Comparison of ENCODE assay signal across 23 cellular contexts in genomic region chr17:2453325-2453724, GRCh38. TPM values are rescaled to one million over a fixed set of nuclear protein-coding genes. Genes with fewer than 3 reads are reported as not detected.
DNase-seq lines count a peak whose midpoint lies in the region; ATAC-seq and TF ChIP-seq lines count a peak whose summit lies in the region.
"Had no signal": no experiment of that assay in that cellular context is flagged by ENCODE, and none has a peak within 500 bp of the region (broad histone marks: within the 10 kb centered on the region; RNA-seq: fewer than 3 reads in every experiment).

No MANE protein-coding gene starts in this region.

- intact Hi-C loops in activated T-helper 2 cell treated with anti-CD3 and anti-CD28 coated beads, Interferon-gamma antibody, Interleukin-2, Interleukin-4, amounts not matched to agents 10 μg/mL and 5 μg/mL and 100 μg/mL, durations not matched to agents 14 hours and 24 hours and 36 hours (cut with micrococcal nuclease), result no loop called here
- intact Hi-C loops in testis (cut with DNase I; ENCODE audit: low total_unique reads), result no loop called here

- no peaks in the 10 kb centered on the region for H3K4me1 ChIP-seq in testis
- H3K4me1 ChIP-seq: sigmoid colon, upper lobe of left lung had no signal

- peaks cover 24% of the 10 kb centered on the region for H3K36me3 Mint-ChIP-seq in activated T-helper 2 cell treated with anti-CD3 and anti-CD28 coated beads, Interferon-gamma antibody, Interleukin-2, Interleukin-4, amounts not matched to agents 10 μg/mL and 5 μg/mL and 100 μg/mL, durations not matched to agents 14 hours and 24 hours and 36 hours (ENCODE audit: low read depth)
- peaks cover 39% of the 10 kb centered on the region for H3K36me3 Mint-ChIP-seq in stimulated activated memory B cell treated with anti-CD40 and anti-IgM and Interleukin-4, amounts not matched to agents 10 μg/mL and 1 μg/mL and 100 μg/mL, for 72 hours
- H3K36me3 Mint-ChIP-seq: activated naive CD8-positive, alpha-beta T cell treated with anti-CD3 and anti-CD28 coated beads, Interleukin-2, amount 10 ng/mL, durations not matched to agents 7 days and 5 days had no signal

- H3K27ac Mint-ChIP-seq in activated T-helper 2 cell treated with anti-CD3 and anti-CD28 coated beads, Interferon-gamma antibody, Interleukin-2, Interleukin-4, amounts not matched to agents 10 μg/mL and 5 μg/mL and 100 μg/mL, durations not matched to agents 14 hours and 24 hours and 36 hours, result peak overlapping the region; percentile 12
- peak overlapping the region; percentile 74 for H3K27ac Mint-ChIP-seq in stimulated activated memory B cell treated with anti-CD40 and anti-IgM and Interleukin-4, amounts not matched to agents 10 μg/mL and 1 μg/mL and 100 μg/mL, for 72 hours
- H3K27ac Mint-ChIP-seq: activated CD8-positive, alpha-beta memory T cell treated with anti-CD3 and anti-CD28 coated beads, Interleukin-2, amount 10 ng/mL, durations not matched to agents 7 days and 5 days; activated naive CD8-positive, alpha-beta T cell treated with anti-CD3 and anti-CD28 coated beads, Interleukin-2, amount 10 ng/mL, durations not matched to agents 7 days and 5 days had no signal

- TF ChIP-seq CTCF in GM12865 (IDR thresholded peaks at IDR 0.05; ENCODE audit: insufficient read depth, low read depth, low read length, missing control alignments) (no peak), testis (IDR thresholded peaks at IDR 0.05) (no peak)

- ATAC-seq in stimulated activated memory B cell treated with anti-CD40 and anti-IgM and Interleukin-4, amounts not matched to agents 10 μg/mL and 1 μg/mL and 100 μg/mL, for 72 hours, result peak; percentile 64
- ATAC-seq: activated CD8-positive, alpha-beta memory T cell treated with anti-CD3 and anti-CD28 coated beads, Interleukin-2, amount 10 ng/mL, durations not matched to agents 7 days and 5 days; left colon; T-helper 17 cell had no signal

- H3K27ac ChIP-seq in testis, result no peak overlapping the region
- H3K27ac ChIP-seq: sigmoid colon, upper lobe of left lung had no signal

- H3K4me3 ChIP-seq in GM12865 (ENCODE audit: low read depth, low read length), result no peak overlapping the region
- H3K4me3 ChIP-seq in testis, result no peak overlapping the region
- H3K4me3 ChIP-seq: HAP-1, sigmoid colon, SK-N-MC, upper lobe of left lung had no signal

- WGBS in testis, 2 donors, result 83 to 91% methylated on average over 6 of the region's 6 CpGs

- no peaks in the 10 kb centered on the region for H3K36me3 ChIP-seq in testis (ENCODE audit: low read depth, missing control alignments)

- no peaks in the 10 kb centered on the region for H3K4me1 Mint-ChIP-seq in activated T-helper 2 cell treated with anti-CD3 and anti-CD28 coated beads, Interferon-gamma antibody, Interleukin-2, Interleukin-4, amounts not matched to agents 10 μg/mL and 5 μg/mL and 100 μg/mL, durations not matched to agents 14 hours and 24 hours and 36 hours (ENCODE audit: low read depth)
- peaks cover 23% of the 10 kb centered on the region for H3K4me1 Mint-ChIP-seq in stimulated activated memory B cell treated with anti-CD40 and anti-IgM and Interleukin-4, amounts not matched to agents 10 μg/mL and 1 μg/mL and 100 μg/mL, for 72 hours
- H3K4me1 Mint-ChIP-seq: activated naive CD8-positive, alpha-beta T cell treated with anti-CD3 and anti-CD28 coated beads, Interleukin-2, amount 10 ng/mL, durations not matched to agents 7 days and 5 days had no signal

- DNase-seq in NCI-H748 (lab: John Stamatoyannopoulos, UW; ENCODE audit: unreplicated experiment), result peak; percentile 66
- no peak for DNase-seq in NCI-H748 treated with DMSO at 0.1 percent for 48 hours (lab: John Stamatoyannopoulos, UW)
- DNase-seq in GM12865 (ENCODE audit: low read depth), result peak; percentile 7
- DNase-seq in activated T-helper 2 cell treated with anti-CD3 and anti-CD28 coated beads, Interferon-gamma antibody, Interleukin-2, Interleukin-4, amounts not matched to agents 10 μg/mL and 5 μg/mL and 100 μg/mL, durations not matched to agents 14 hours and 24 hours and 36 hours (ENCODE audit: low spot score), result no peak
- no peak for DNase-seq in putamen (ENCODE audit: low spot score)
- no peak for DNase-seq in NCI-H2171 treated with DMSO at 0.1 percent for 48 hours (lab: John Stamatoyannopoulos, UW)
- DNase-seq in testis, result no peak
- DNase-seq: activated CD4-positive, alpha-beta T cell treated with anti-CD3 and anti-CD28 coated beads for 4 hours; activated CD8-positive, alpha-beta memory T cell treated with anti-CD3 and anti-CD28 coated beads, Interleukin-2, amount 10 ng/mL, durations not matched to agents 7 days and 5 days; activated naive CD8-positive, alpha-beta T cell treated with anti-CD3 and anti-CD28 coated beads, Interleukin-2, amount 10 ng/mL, durations not matched to agents 7 days and 5 days; foreskin fibroblast; Kasumi-1; left colon; mesenchymal stem cell; MV-4-11; NCI-H2029 treated with DMSO at 0.1 percent for 48 hours; NCI-H526; sigmoid colon; T-helper 17 cell; upper lobe of left lung had no signal

- H3K9me3 Mint-ChIP-seq in activated T-helper 2 cell treated with anti-CD3 and anti-CD28 coated beads, Interferon-gamma antibody, Interleukin-2, Interleukin-4, amounts not matched to agents 10 μg/mL and 5 μg/mL and 100 μg/mL, durations not matched to agents 14 hours and 24 hours and 36 hours, result no peaks in the 10 kb centered on the region
- H3K9me3 Mint-ChIP-seq in stimulated activated memory B cell treated with anti-CD40 and anti-IgM and Interleukin-4, amounts not matched to agents 10 μg/mL and 1 μg/mL and 100 μg/mL, for 72 hours, result no peaks in the 10 kb centered on the region
- H3K9me3 Mint-ChIP-seq: activated naive CD8-positive, alpha-beta T cell treated with anti-CD3 and anti-CD28 coated beads, Interleukin-2, amount 10 ng/mL, durations not matched to agents 7 days and 5 days had no signal

- no peaks in the 10 kb centered on the region for H3K27me3 Mint-ChIP-seq in activated T-helper 2 cell treated with anti-CD3 and anti-CD28 coated beads, Interferon-gamma antibody, Interleukin-2, Interleukin-4, amounts not matched to agents 10 μg/mL and 5 μg/mL and 100 μg/mL, durations not matched to agents 14 hours and 24 hours and 36 hours (ENCODE audit: low read depth)
- H3K27me3 Mint-ChIP-seq in stimulated activated memory B cell treated with anti-CD40 and anti-IgM and Interleukin-4, amounts not matched to agents 10 μg/mL and 1 μg/mL and 100 μg/mL, for 72 hours, result no peaks in the 10 kb centered on the region
- H3K27me3 Mint-ChIP-seq: activated CD8-positive, alpha-beta memory T cell treated with anti-CD3 and anti-CD28 coated beads, Interleukin-2, amount 10 ng/mL, durations not matched to agents 7 days and 5 days; activated naive CD8-positive, alpha-beta T cell treated with anti-CD3 and anti-CD28 coated beads, Interleukin-2, amount 10 ng/mL, durations not matched to agents 7 days and 5 days; T-helper 17 cell had no signal

- TF ChIP-seq POLR2A in testis (IDR thresholded peaks at IDR 0.05), result no peak

- no peaks in the 10 kb centered on the region for H3K27me3 ChIP-seq in testis
- H3K27me3 ChIP-seq: sigmoid colon, upper lobe of left lung had no signal

- no peaks in the 10 kb centered on the region for H3K9me3 ChIP-seq in testis
- H3K9me3 ChIP-seq: HAP-1, sigmoid colon, upper lobe of left lung had no signal

- H3K4me3 Mint-ChIP-seq in activated T-helper 2 cell treated with anti-CD3 and anti-CD28 coated beads, Interferon-gamma antibody, Interleukin-2, Interleukin-4, amounts not matched to agents 10 μg/mL and 5 μg/mL and 100 μg/mL, durations not matched to agents 14 hours and 24 hours and 36 hours (ENCODE audit: low read depth), result no peak overlapping the region
- no peak overlapping the region for H3K4me3 Mint-ChIP-seq in stimulated activated memory B cell treated with anti-CD40 and anti-IgM and Interleukin-4, amounts not matched to agents 10 μg/mL and 1 μg/mL and 100 μg/mL, for 72 hours
- H3K4me3 Mint-ChIP-seq: activated CD8-positive, alpha-beta memory T cell treated with anti-CD3 and anti-CD28 coated beads, Interleukin-2, amount 10 ng/mL, durations not matched to agents 7 days and 5 days; activated naive CD8-positive, alpha-beta T cell treated with anti-CD3 and anti-CD28 coated beads, Interleukin-2, amount 10 ng/mL, durations not matched to agents 7 days and 5 days; T-helper 17 cell had no signal

RNA-seq across cellular contexts. Expression of gene MNT, which starts 52.5 kb away (rescaled TPM):
- 28.1 and 30.4 TPM in 2 replicates for total RNA-seq in activated T-helper 2 cell treated with anti-CD3 and anti-CD28 coated beads, Interferon-gamma antibody, Interleukin-2, Interleukin-4, amounts not matched to agents 10 μg/mL and 5 μg/mL and 100 μg/mL, durations not matched to agents 14 hours and 24 hours and 36 hours
- total RNA-seq in testis, result 10 to 100 TPM; 46.3 to 67.7 TPM
- 27.9 TPM for polyA plus RNA-seq in testis (ENCODE audit: insufficient read depth, low read depth, low replicate concordance)

RNA-seq across cellular contexts. Expression of gene METTL16, which starts 58.4 kb away (rescaled TPM):
- total RNA-seq in activated T-helper 2 cell treated with anti-CD3 and anti-CD28 coated beads, Interferon-gamma antibody, Interleukin-2, Interleukin-4, amounts not matched to agents 10 μg/mL and 5 μg/mL and 100 μg/mL, durations not matched to agents 14 hours and 24 hours and 36 hours, result 49.1 and 49.2 TPM in 2 replicates
- total RNA-seq in testis, result 10 to 100 TPM; 42.7 to 53.6 TPM
- polyA plus RNA-seq in testis (ENCODE audit: insufficient read depth, low read depth, low replicate concordance), result 23.1 TPM

Comparison
In these comparisons a context has a peak if more than half of its experiments do, and no peak if none do; other contexts are left out.
1. DNase-seq: peak in NCI-H748 (single experiment) and GM12865 (single experiment); none in NCI-H748 treated with DMSO at 0.1 percent for 48 hours (single experiment), activated T-helper 2 cell treated with anti-CD3 and anti-CD28 coated beads, Interferon-gamma antibody, Interleukin-2, Interleukin-4, amounts not matched to agents 10 μg/mL and 5 μg/mL and 100 μg/mL, durations not matched to agents 14 hours and 24 hours and 36 hours (single experiment), putamen (single experiment), NCI-H2171 treated with DMSO at 0.1 percent for 48 hours (single experiment) and testis (single experiment).